Comparison of ENCODE assay signal across 24 cellular contexts in the genomic region with DNA sequence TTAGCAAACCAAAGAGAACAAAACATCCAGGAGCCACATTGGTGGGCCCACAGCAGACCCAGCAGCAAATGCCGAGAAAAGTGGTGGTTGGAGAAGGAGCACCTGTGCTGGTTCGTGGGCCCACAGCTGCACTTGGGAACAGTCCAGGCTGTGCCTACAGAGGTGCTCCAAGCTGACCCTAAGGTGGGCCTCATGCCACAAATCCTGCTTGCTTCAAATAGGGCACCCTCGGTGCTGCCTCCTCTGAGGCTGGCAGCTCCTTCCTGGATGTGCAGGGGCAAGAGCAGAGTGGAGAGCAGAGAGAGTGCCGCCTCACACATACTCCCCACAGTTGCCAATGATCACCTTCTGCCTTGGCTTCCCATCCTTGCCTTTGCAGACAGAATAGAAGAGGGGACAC. TPM values are rescaled to one million over a fixed set of nuclear protein-coding genes. Genes with fewer than 3 reads are reported as not detected.
A peak's percentile ranks its signal among the peaks of the same experiment; 100 is the strongest.
DNase-seq lines count a peak whose midpoint lies in the region; ATAC-seq and TF ChIP-seq lines count a peak whose summit lies in the region.
"Had no signal": no experiment of that assay in that cellular context is flagged by ENCODE, and none has a peak within 500 bp of the region (broad histone marks: within the 10 kb centered on the region; RNA-seq: fewer than 3 reads in every experiment).

No MANE protein-coding gene starts in this region.

- H3K27ac Mint-ChIP-seq in activated CD8-positive, alpha-beta T cell treated with anti-CD3 and anti-CD28 coated beads, Interleukin-2, amount 10 ng/mL, durations not matched to agents 7 days and 5 days = peak overlapping the region; percentile 42
- H3K27ac Mint-ChIP-seq in activated CD8-positive, alpha-beta T cell treated with anti-CD3 and anti-CD28 coated beads for 36 hours = no peak overlapping the region
- no peak overlapping the region for H3K27ac Mint-ChIP-seq in T-helper 2 cell treated with Interferon-gamma antibody and Interleukin-4, amounts not matched to agents 5 μg/mL and 100 μg/mL, for 36 hours
- H3K27ac Mint-ChIP-seq: B cell; CD8-positive, alpha-beta T cell had no signal

- no peak for ATAC-seq in activated CD8-positive, alpha-beta T cell treated with anti-CD3 and anti-CD28 coated beads, Interleukin-2, amount 10 ng/mL, durations not matched to agents 7 days and 5 days
- no peak for ATAC-seq in activated CD8-positive, alpha-beta T cell treated with anti-CD3 and anti-CD28 coated beads for 36 hours
- no peak for ATAC-seq in HG03280 (IDR thresholded peaks at IDR 0.05; ENCODE audit: unreplicated experiment)
- ATAC-seq: CD8-positive, alpha-beta T cell; GM12878 had no signal

- no peak overlapping the region for H2BK12ac ChIP-seq in neuronal stem cell (ENCODE audit: low read length)

- TF ChIP-seq POLR2A in spleen (IDR thresholded peaks at IDR 0.05) = no peak

- intact Hi-C loops in activated CD8-positive, alpha-beta T cell treated with anti-CD3 and anti-CD28 coated beads for 36 hours (cut with micrococcal nuclease) = no loop called here
- intact Hi-C loops in spleen (cut with DNase I; ENCODE audit: low total_unique reads) = loop anchor here (10.0 kb wide), 1 partner anchor 57 kb away; no protein-coding TSS in a partner anchor

- no peaks in the 10 kb centered on the region for H3K9me3 Mint-ChIP-seq in activated CD8-positive, alpha-beta T cell treated with anti-CD3 and anti-CD28 coated beads, Interleukin-2, amount 10 ng/mL, durations not matched to agents 7 days and 5 days (ENCODE audit: insufficient read depth)
- H3K9me3 Mint-ChIP-seq in activated CD8-positive, alpha-beta T cell treated with anti-CD3 and anti-CD28 coated beads for 36 hours = no peaks in the 10 kb centered on the region
- H3K9me3 Mint-ChIP-seq in T-helper 2 cell treated with Interferon-gamma antibody and Interleukin-4, amounts not matched to agents 5 μg/mL and 100 μg/mL, for 36 hours = no peaks in the 10 kb centered on the region
- H3K9me3 Mint-ChIP-seq: CD4-positive, CD25-positive, alpha-beta regulatory T cell; CD8-positive, alpha-beta T cell had no signal

- peaks cover 21% of the 10 kb centered on the region for H3K36me3 Mint-ChIP-seq in activated CD8-positive, alpha-beta T cell treated with anti-CD3 and anti-CD28 coated beads, Interleukin-2, amount 10 ng/mL, durations not matched to agents 7 days and 5 days (ENCODE audit: low read depth)
- peaks cover 31% of the 10 kb centered on the region for H3K36me3 Mint-ChIP-seq in activated CD8-positive, alpha-beta T cell treated with anti-CD3 and anti-CD28 coated beads for 36 hours (ENCODE audit: low read depth)
- peaks cover 6% of the 10 kb centered on the region for H3K36me3 Mint-ChIP-seq in T-helper 2 cell treated with Interferon-gamma antibody and Interleukin-4, amounts not matched to agents 5 μg/mL and 100 μg/mL, for 36 hours (ENCODE audit: low read depth)

- CTCF ChIA-PET in activated CD8-positive, alpha-beta T cell treated with anti-CD3 and anti-CD28 coated beads, Interleukin-2, amount 10 ng/mL, durations not matched to agents 7 days and 5 days (lab: Charles Lee) = interaction anchor here (1.4 kb wide), 1 partner anchor 69 kb away, joined by 5 read pairs; no protein-coding TSS in a partner anchor
- CTCF ChIA-PET in activated CD8-positive, alpha-beta T cell treated with anti-CD3 and anti-CD28 coated beads for 36 hours (lab: Charles Lee) = no interaction called here

- no peak for DNase-seq in activated CD8-positive, alpha-beta T cell treated with anti-CD3 and anti-CD28 coated beads, Interleukin-2, amount 10 ng/mL, durations not matched to agents 7 days and 5 days
- DNase-seq in activated CD8-positive, alpha-beta T cell treated with anti-CD3 and anti-CD28 coated beads for 36 hours = no peak
- DNase-seq in D341Med (ENCODE audit: low spot score) (peak; percentile 7), neuronal stem cell (ENCODE audit: low spot score) (no peak), spleen (peak; percentile 55)
- no peak for DNase-seq in T-helper 2 cell treated with Interferon-gamma antibody and Interleukin-4, amounts not matched to agents 5 μg/mL and 100 μg/mL, for 36 hours (ENCODE audit: low spot score)
- no peak for DNase-seq in stimulated activated naive CD4-positive, alpha-beta T cell treated with Interleukin-2 at 50 U/mL for 16 hours (lab: John Stamatoyannopoulos, UW)
- DNase-seq: Caco-2; CD4-positive, CD25-positive, alpha-beta regulatory T cell; CD8-positive, alpha-beta T cell; DMS 273 treated with DMSO at 0.1 percent for 48 hours; DMS79; EL; GDM1; GM23248; H7; HCEC 1CT had no signal

- peak overlapping the region; percentile 37 for H3K23ac ChIP-seq in neuronal stem cell (ENCODE audit: low read depth, low read length, poor library complexity)

- no peak for TF ChIP-seq CTCF in activated CD8-positive, alpha-beta T cell treated with anti-CD3 and anti-CD28 coated beads for 36 hours (IDR thresholded peaks at IDR 0.05)
- no peak for TF ChIP-seq CTCF in spleen (IDR thresholded peaks at IDR 0.05 in 8 of 11, conservative IDR thresholded peaks at IDR 0.05 in 3 of 11)

- no peak overlapping the region for H2AFZ ChIP-seq in neuronal stem cell (ENCODE audit: low read length)
- H2AFZ ChIP-seq: GM23248 had no signal

- POLR2A ChIA-PET in activated CD8-positive, alpha-beta T cell treated with anti-CD3 and anti-CD28 coated beads, Interleukin-2, amount 10 ng/mL, durations not matched to agents 7 days and 5 days (lab: Charles Lee) = no interaction called here
- POLR2A ChIA-PET in activated CD8-positive, alpha-beta T cell treated with anti-CD3 and anti-CD28 coated beads for 36 hours (lab: Charles Lee) = interaction anchor here (0.6 kb wide), 1 partner anchor 340 kb away, joined by 3 read pairs; no protein-coding TSS in a partner anchor

- no peak overlapping the region for H2BK15ac ChIP-seq in neuronal stem cell (ENCODE audit: low read length)

- no peak overlapping the region for H3K4me3 Mint-ChIP-seq in activated CD8-positive, alpha-beta T cell treated with anti-CD3 and anti-CD28 coated beads, Interleukin-2, amount 10 ng/mL, durations not matched to agents 7 days and 5 days
- H3K4me3 Mint-ChIP-seq in activated CD8-positive, alpha-beta T cell treated with anti-CD3 and anti-CD28 coated beads for 36 hours = no peak overlapping the region
- no peak overlapping the region for H3K4me3 Mint-ChIP-seq in T-helper 2 cell treated with Interferon-gamma antibody and Interleukin-4, amounts not matched to agents 5 μg/mL and 100 μg/mL, for 36 hours
- H3K4me3 Mint-ChIP-seq: B cell; CD4-positive, CD25-positive, alpha-beta regulatory T cell; CD8-positive, alpha-beta T cell had no signal

- H2AK5ac ChIP-seq in neuronal stem cell (ENCODE audit: low read depth, low read length) = no peak overlapping the region

- H3K4ac ChIP-seq in neuronal stem cell (ENCODE audit: low read length) = no peak overlapping the region

- H4K8ac ChIP-seq in neuronal stem cell (ENCODE audit: low read depth, low read length) = no peak overlapping the region

- H3K4me1 Mint-ChIP-seq in activated CD8-positive, alpha-beta T cell treated with anti-CD3 and anti-CD28 coated beads, Interleukin-2, amount 10 ng/mL, durations not matched to agents 7 days and 5 days (ENCODE audit: low read depth) = peaks cover 3% of the 10 kb centered on the region
- H3K4me1 Mint-ChIP-seq in activated CD8-positive, alpha-beta T cell treated with anti-CD3 and anti-CD28 coated beads for 36 hours (ENCODE audit: low read depth) = no peaks in the 10 kb centered on the region
- H3K4me1 Mint-ChIP-seq in T-helper 2 cell treated with Interferon-gamma antibody and Interleukin-4, amounts not matched to agents 5 μg/mL and 100 μg/mL, for 36 hours (ENCODE audit: low read depth) = no peaks in the 10 kb centered on the region
- H3K4me1 Mint-ChIP-seq: B cell had no signal

- no peak overlapping the region for H3K18ac ChIP-seq in neuronal stem cell (ENCODE audit: low read length)

- no peak overlapping the region for H3K27ac ChIP-seq in neuronal stem cell (replicated peaks; ENCODE audit: low read length)
- no peak overlapping the region for H3K27ac ChIP-seq in spleen
- H3K27ac ChIP-seq: 22Rv1, BLaER1, C4-2B, GM23248 had no signal

- no peak overlapping the region for H3K4me3 ChIP-seq in neuronal stem cell (ENCODE audit: low read length in 2 of 2)
- H3K4me3 ChIP-seq in spleen = no peak overlapping the region
- H3K4me3 ChIP-seq: BLaER1, GM12878, GM23248 had no signal

- H3K9ac ChIP-seq in neuronal stem cell (ENCODE audit: low read depth, low read length, poor library complexity) = no peak overlapping the region
- H3K9ac ChIP-seq: BLaER1, GM23248 had no signal

- H3K27me3 ChIP-seq in neuronal stem cell (ENCODE audit: control insufficient read depth in 3 of 3, insufficient read depth in 3 of 3, low read depth in 1 of 3, low read length in 3 of 3) (no peaks in the 10 kb centered on the region), spleen (replicated peaks in 1 of 7) (no peaks in the 10 kb centered on the region)
- H3K27me3 ChIP-seq: BLaER1 had no signal

- H3K27me3 Mint-ChIP-seq in activated CD8-positive, alpha-beta T cell treated with anti-CD3 and anti-CD28 coated beads, Interleukin-2, amount 10 ng/mL, durations not matched to agents 7 days and 5 days (ENCODE audit: low read depth) = no peaks in the 10 kb centered on the region
- H3K27me3 Mint-ChIP-seq in activated CD8-positive, alpha-beta T cell treated with anti-CD3 and anti-CD28 coated beads for 36 hours = no peaks in the 10 kb centered on the region
- no peaks in the 10 kb centered on the region for H3K27me3 Mint-ChIP-seq in T-helper 2 cell treated with Interferon-gamma antibody and Interleukin-4, amounts not matched to agents 5 μg/mL and 100 μg/mL, for 36 hours (ENCODE audit: low read depth)
- H3K27me3 Mint-ChIP-seq: B cell; CD4-positive, CD25-positive, alpha-beta regulatory T cell had no signal

- H3K9me3 ChIP-seq in neuronal stem cell (replicated peaks in 1 of 2; ENCODE audit: control insufficient read depth in 2 of 2, insufficient read depth in 1 of 2, low read depth in 1 of 2, low read length in 2 of 2) (no peaks in the 10 kb centered on the region), spleen (no peaks in the 10 kb centered on the region)
- H3K9me3 ChIP-seq: BLaER1, Caco-2 had no signal

- H3K4me2 ChIP-seq in neuronal stem cell (ENCODE audit: insufficient read depth, low read length, poor library complexity, severe bottlenecking) = no peak overlapping the region
- H3K4me2 ChIP-seq: BLaER1 had no signal

- H2BK5ac ChIP-seq in neuronal stem cell (ENCODE audit: low read length) = no peak overlapping the region

- H3K14ac ChIP-seq in neuronal stem cell (ENCODE audit: low read length) = no peak overlapping the region

- no peak overlapping the region for H4K91ac ChIP-seq in neuronal stem cell (ENCODE audit: low read depth, low read length, poor library complexity)

- H3K36me3 ChIP-seq in neuronal stem cell (replicated peaks in 1 of 2; ENCODE audit: control insufficient read depth in 2 of 2, insufficient read depth in 2 of 2, low read length in 2 of 2) (peaks cover 13 to 83% of the 10 kb centered on the region in 2 donors), spleen (peaks cover 0 to 91% (median 42%) of the 10 kb centered on the region in 6 donors)

- no peak overlapping the region for H2BK120ac ChIP-seq in neuronal stem cell (ENCODE audit: low read depth, low read length)

- no peaks in the 10 kb centered on the region for H3K4me1 ChIP-seq in neuronal stem cell (ENCODE audit: control insufficient read depth in 2 of 2, insufficient read depth in 1 of 2, low read depth in 1 of 2, low read length in 2 of 2)
- H3K4me1 ChIP-seq in spleen = peaks cover 0 to 2% (median 1%) of the 10 kb centered on the region in 6 donors
- H3K4me1 ChIP-seq: Caco-2 had no signal

- no CpG with 5 or more reads among the region's 4 CpGs for WGBS in neuronal stem cell (ENCODE audit: extremely low coverage in 2 of 2, insufficient read length in 2 of 2, insufficient replicate concordance in 1 of 2), 2 donors
- WGBS in spleen, 5 donors = 90 to 99% (median 94%) methylated on average over 3 to 4 of the region's 4 CpGs

- no peaks in the 10 kb centered on the region for H3K79me1 ChIP-seq in neuronal stem cell (ENCODE audit: low read depth, low read length)

RNA-seq across cellular contexts. Expression of a gene that starts 40.1 kb away (rescaled TPM):
- under 1 TPM in 1 of 2 experiments, not detected in 1; 0.16 TPM for total RNA-seq in activated CD8-positive, alpha-beta T cell treated with anti-CD3 and anti-CD28 coated beads, Interleukin-2, amount 10 ng/mL, durations not matched to agents 7 days and 5 days
- total RNA-seq in activated CD8-positive, alpha-beta T cell treated with anti-CD3 and anti-CD28 coated beads for 36 hours = under 1 TPM; 0.22 to 0.36 TPM
- 0.03 TPM for polyA plus RNA-seq in neuronal stem cell (2013, experiment 1 of 2)
- polyA plus RNA-seq in neuronal stem cell (2013, experiment 2 of 2) = 0.04 TPM
- 1 to 10 TPM in 6 of 7 donors, under 1 TPM in 1; 0.79 to 2.8 (median 2.2) TPM for total RNA-seq in spleen
- polyA plus RNA-seq in spleen = under 1 TPM in 2 of 3 donors, not detected in 1; 0.06 to 0.08 TPM
- total RNA-seq: GM12878, GM23248 had no signal
- polyA plus RNA-seq: AG04450; CD4-positive, CD25-positive, alpha-beta regulatory T cell; GM12878; GM23248 had no signal

RNA-seq across cellular contexts. Expression of a gene that starts 45.1 kb away (rescaled TPM):
- 100 to 1,000 TPM; 199 to 207 TPM for total RNA-seq in activated CD8-positive, alpha-beta T cell treated with anti-CD3 and anti-CD28 coated beads, Interleukin-2, amount 10 ng/mL, durations not matched to agents 7 days and 5 days
- 100 to 1,000 TPM; 365 to 372 TPM for total RNA-seq in activated CD8-positive, alpha-beta T cell treated with anti-CD3 and anti-CD28 coated beads for 36 hours
- 139 TPM for polyA plus RNA-seq in neuronal stem cell (2013, experiment 1 of 2)
- 155 TPM for polyA plus RNA-seq in neuronal stem cell (2013, experiment 2 of 2)
- total RNA-seq in spleen = 100 to 1,000 TPM; 145 to 241 (median 172) TPM
- 100 to 1,000 TPM; 111 to 117 (median 114) TPM for polyA plus RNA-seq in spleen

Comparison
In these comparisons a context has a peak if more than half of its experiments do, and no peak if none do; other contexts are left out.
1. DNase-seq: peak in D341Med (single experiment) and spleen (single experiment); none in activated CD8-positive, alpha-beta T cell treated with anti-CD3 and anti-CD28 coated beads, Interleukin-2, amount 10 ng/mL, durations not matched to agents 7 days and 5 days (single experiment), activated CD8-positive, alpha-beta T cell treated with anti-CD3 and anti-CD28 coated beads for 36 hours (single experiment), neuronal stem cell (single experiment), T-helper 2 cell treated with Interferon-gamma antibody and Interleukin-4, amounts not matched to agents 5 μg/mL and 100 μg/mL, for 36 hours (single experiment) and stimulated activated naive CD4-positive, alpha-beta T cell treated with Interleukin-2 at 50 U/mL for 16 hours (single experiment).